1 cellular context compared by ENCODE assay signal in the genomic region with DNA sequence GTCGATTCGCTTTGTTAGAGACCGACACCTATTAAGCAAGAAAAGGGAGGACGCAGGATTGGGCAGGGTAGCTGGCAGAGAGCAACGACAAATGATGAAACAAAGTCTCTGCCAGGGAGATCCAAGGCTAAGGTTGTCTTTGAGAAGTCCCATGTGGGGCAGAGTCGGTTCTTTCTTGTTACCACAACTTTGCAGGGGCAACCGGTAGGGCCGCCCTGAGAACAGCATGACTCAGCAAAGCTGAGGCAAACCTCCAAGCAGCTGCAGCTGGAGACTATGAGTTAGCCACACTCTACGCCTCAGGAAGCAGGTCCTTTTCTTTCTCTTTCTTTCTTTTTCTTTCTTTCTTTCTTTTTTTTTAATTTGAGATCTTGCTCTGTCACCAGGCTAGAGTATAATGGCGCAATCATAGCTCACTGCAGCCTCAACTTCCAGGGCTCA.
A peak's percentile ranks its signal among the peaks of the same experiment; 100 is the strongest.
TF ChIP-seq lines count a peak whose summit lies in the region.

No MANE protein-coding gene starts in this region.

TF ChIP-seq in GM12878, 131 proteins besides CTCF, POLR2A, EP300 and RAD21 (continued from another document and continues in another):
- TF ChIP-seq, protein P1, sequence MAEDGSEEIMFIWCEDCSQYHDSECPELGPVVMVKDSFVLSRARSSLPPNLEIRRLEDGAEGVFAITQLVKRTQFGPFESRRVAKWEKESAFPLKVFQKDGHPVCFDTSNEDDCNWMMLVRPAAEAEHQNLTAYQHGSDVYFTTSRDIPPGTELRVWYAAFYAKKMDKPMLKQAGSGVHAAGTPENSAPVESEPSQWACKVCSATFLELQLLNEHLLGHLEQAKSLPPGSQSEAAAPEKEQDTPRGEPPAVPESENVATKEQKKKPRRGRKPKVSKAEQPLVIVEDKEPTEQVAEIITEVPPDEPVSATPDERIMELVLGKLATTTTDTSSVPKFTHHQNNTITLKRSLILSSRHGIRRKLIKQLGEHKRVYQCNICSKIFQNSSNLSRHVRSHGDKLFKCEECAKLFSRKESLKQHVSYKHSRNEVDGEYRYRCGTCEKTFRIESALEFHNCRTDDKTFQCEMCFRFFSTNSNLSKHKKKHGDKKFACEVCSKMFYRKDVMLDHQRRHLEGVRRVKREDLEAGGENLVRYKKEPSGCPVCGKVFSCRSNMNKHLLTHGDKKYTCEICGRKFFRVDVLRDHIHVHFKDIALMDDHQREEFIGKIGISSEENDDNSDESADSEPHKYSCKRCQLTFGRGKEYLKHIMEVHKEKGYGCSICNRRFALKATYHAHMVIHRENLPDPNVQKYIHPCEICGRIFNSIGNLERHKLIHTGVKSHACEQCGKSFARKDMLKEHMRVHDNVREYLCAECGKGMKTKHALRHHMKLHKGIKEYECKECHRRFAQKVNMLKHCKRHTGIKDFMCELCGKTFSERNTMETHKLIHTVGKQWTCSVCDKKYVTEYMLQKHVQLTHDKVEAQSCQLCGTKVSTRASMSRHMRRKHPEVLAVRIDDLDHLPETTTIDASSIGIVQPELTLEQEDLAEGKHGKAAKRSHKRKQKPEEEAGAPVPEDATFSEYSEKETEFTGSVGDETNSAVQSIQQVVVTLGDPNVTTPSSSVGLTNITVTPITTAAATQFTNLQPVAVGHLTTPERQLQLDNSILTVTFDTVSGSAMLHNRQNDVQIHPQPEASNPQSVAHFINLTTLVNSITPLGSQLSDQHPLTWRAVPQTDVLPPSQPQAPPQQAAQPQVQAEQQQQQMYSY (CRISPR knock-in tag; IDR thresholded peaks at IDR 0.05): no peak
- TF ChIP-seq HDAC2 (IDR thresholded peaks at IDR 0.05) (no peak), CREB1 (IDR thresholded peaks at IDR 0.05; ENCODE audit: low read depth) (no peak), TCF7 (IDR thresholded peaks at IDR 0.05; ENCODE audit: borderline replicate concordance) (no peak), BRCA1 (IDR thresholded peaks at IDR 0.05; ENCODE audit: low read depth, low read length) (no peak), FOXK2 (IDR thresholded peaks at IDR 0.05) (no peak), YBX1 (IDR thresholded peaks at IDR 0.05) (no peak), BHLHE40 (IDR thresholded peaks at IDR 0.05; ENCODE audit: borderline replicate concordance in 1 of 2, low read depth in 2 of 2, low read length in 1 of 2) (peak in 1 of 2 experiments; percentile 19; a peak in 1 of 4 replicates), MEF2A (IDR thresholded peaks at IDR 0.05; ENCODE audit: insufficient read depth, low read depth, low read length) (no peak), NRF1 (conservative IDR thresholded peaks at IDR 0.05; ENCODE audit: low read depth, low read length) (no peak), LARP7 (IDR thresholded peaks at IDR 0.05) (no peak), SMAD5 (IDR thresholded peaks at IDR 0.05; ENCODE audit: low read depth) (no peak), NFIC (IDR thresholded peaks at IDR 0.05; ENCODE audit: low read depth, low read length) (peak; percentile 44; the same call in 1 of the 2 replicates), ZNF274 (IDR thresholded peaks at IDR 0.05; ENCODE audit: insufficient read depth, insufficient read length) (no peak), RAD51 (IDR thresholded peaks at IDR 0.05) (no peak), ZZZ3 (IDR thresholded peaks at IDR 0.05; ENCODE audit: control insufficient read depth, insufficient read length, low read depth) (no peak), TCF3 (IDR thresholded peaks at IDR 0.05; ENCODE audit: borderline replicate concordance, insufficient read depth, low read depth, low read length) (peak; percentile 72; the same call in 1 of the 2 replicates), TARDBP (IDR thresholded peaks at IDR 0.05; ENCODE audit: borderline replicate concordance) (no peak), SP1 (IDR thresholded peaks at IDR 0.05; ENCODE audit: low read depth, low read length) (peak; percentile 15), DPF2 (IDR thresholded peaks at IDR 0.05) (peak; percentile 61; the same call in 1 of the 2 replicates), POLR2AphosphoS2 (IDR thresholded peaks at IDR 0.05; ENCODE audit: low read depth, low read length) (no peak), HDAC6 (IDR thresholded peaks at IDR 0.05; ENCODE audit: unreplicated experiment) (no peak), STAT3 (IDR thresholded peaks at IDR 0.05; ENCODE audit: low read depth, low read length) (no peak), SREBF2 (IDR thresholded peaks at IDR 0.05; ENCODE audit: low read length) (no peak), IKZF1 (conservative IDR thresholded peaks at IDR 0.05) (peak; percentile 57; the same call in 1 of the 2 replicates), KLF5 (IDR thresholded peaks at IDR 0.05; ENCODE audit: partially characterized antibody) (no peak), POLR2AphosphoS5 (IDR thresholded peaks at IDR 0.05; ENCODE audit: low read length) (no peak), CBX5 (IDR thresholded peaks at IDR 0.05; ENCODE audit: low read depth) (no peak), CEBPB (IDR thresholded peaks at IDR 0.05; ENCODE audit: borderline replicate concordance in 1 of 2, low read depth in 2 of 2, low read length in 2 of 2) (no peak), ETV6 (conservative IDR thresholded peaks at IDR 0.05 in 1 of 2, IDR thresholded peaks at IDR 0.05 in 1 of 2; ENCODE audit: borderline replicate concordance in 1 of 2, low read depth in 1 of 2) (no peak), CHD2 (IDR thresholded peaks at IDR 0.05; ENCODE audit: borderline replicate concordance, low read depth, low read length) (0 out of 2 replicates have a peak, but pooled peaks have one; percentile 23), FOS (IDR thresholded peaks at IDR 0.05; ENCODE audit: borderline replicate concordance, extremely low read depth, insufficient read length) (no peak)
- TF ChIP-seq, protein P2, sequence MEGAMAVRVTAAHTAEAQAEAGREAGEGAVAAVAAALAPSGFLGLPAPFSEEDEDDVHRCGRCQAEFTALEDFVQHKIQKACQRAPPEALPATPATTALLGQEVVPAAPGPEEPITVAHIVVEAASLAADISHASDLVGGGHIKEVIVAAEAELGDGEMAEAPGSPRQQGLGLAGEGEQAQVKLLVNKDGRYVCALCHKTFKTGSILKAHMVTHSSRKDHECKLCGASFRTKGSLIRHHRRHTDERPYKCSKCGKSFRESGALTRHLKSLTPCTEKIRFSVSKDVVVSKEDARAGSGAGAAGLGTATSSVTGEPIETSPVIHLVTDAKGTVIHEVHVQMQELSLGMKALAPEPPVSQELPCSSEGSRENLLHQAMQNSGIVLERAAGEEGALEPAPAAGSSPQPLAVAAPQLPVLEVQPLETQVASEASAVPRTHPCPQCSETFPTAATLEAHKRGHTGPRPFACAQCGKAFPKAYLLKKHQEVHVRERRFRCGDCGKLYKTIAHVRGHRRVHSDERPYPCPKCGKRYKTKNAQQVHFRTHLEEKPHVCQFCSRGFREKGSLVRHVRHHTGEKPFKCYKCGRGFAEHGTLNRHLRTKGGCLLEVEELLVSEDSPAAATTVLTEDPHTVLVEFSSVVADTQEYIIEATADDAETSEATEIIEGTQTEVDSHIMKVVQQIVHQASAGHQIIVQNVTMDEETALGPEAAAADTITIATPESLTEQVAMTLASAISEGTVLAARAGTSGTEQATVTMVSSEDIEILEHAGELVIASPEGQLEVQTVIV (IDR thresholded peaks at IDR 0.05; ENCODE audit: borderline replicate concordance, partially characterized antibody): no peak
- TF ChIP-seq, protein P3, sequence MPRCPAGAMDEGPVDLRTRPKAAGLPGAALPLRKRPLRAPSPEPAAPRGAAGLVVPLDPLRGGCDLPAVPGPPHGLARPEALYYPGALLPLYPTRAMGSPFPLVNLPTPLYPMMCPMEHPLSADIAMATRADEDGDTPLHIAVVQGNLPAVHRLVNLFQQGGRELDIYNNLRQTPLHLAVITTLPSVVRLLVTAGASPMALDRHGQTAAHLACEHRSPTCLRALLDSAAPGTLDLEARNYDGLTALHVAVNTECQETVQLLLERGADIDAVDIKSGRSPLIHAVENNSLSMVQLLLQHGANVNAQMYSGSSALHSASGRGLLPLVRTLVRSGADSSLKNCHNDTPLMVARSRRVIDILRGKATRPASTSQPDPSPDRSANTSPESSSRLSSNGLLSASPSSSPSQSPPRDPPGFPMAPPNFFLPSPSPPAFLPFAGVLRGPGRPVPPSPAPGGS (IDR thresholded peaks at IDR 0.05; ENCODE audit: borderline replicate concordance, insufficient read depth, low read depth, low read length, poor library complexity, severe bottlenecking): no peak
- TF ChIP-seq, protein P4, sequence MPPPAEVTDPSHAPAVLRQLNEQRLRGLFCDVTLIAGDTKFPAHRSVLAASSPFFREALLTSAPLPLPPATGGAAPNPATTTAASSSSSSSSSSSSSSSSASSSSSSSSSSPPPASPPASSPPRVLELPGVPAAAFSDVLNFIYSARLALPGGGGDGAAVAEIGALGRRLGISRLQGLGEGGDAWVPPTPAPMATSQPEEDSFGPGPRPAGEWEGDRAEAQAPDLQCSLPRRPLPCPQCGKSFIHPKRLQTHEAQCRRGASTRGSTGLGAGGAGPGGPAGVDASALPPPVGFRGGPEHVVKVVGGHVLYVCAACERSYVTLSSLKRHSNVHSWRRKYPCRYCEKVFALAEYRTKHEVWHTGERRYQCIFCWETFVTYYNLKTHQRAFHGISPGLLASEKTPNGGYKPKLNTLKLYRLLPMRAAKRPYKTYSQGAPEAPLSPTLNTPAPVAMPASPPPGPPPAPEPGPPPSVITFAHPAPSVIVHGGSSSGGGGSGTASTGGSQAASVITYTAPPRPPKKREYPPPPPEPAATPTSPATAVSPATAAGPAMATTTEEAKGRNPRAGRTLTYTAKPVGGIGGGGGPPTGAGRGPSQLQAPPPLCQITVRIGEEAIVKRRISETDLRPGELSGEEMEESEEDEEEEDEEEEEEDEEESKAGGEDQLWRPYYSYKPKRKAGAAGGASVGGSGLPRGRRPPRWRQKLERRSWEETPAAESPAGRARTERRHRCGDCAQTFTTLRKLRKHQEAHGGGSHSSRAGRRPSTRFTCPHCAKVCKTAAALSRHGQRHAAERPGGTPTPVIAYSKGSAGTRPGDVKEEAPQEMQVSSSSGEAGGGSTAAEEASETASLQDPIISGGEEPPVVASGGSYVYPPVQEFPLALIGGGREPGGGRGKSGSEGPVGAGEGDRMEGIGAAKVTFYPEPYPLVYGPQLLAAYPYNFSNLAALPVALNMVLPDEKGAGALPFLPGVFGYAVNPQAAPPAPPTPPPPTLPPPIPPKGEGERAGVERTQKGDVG (CRISPR knock-in tag; IDR thresholded peaks at IDR 0.05): no peak
- TF ChIP-seq, protein P5, sequence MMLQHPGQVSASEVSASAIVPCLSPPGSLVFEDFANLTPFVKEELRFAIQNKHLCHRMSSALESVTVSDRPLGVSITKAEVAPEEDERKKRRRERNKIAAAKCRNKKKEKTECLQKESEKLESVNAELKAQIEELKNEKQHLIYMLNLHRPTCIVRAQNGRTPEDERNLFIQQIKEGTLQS (IDR thresholded peaks at IDR 0.05; ENCODE audit: borderline replicate concordance, extremely low read depth, low read depth, low read length): no peak
- TF ChIP-seq, protein P6, sequence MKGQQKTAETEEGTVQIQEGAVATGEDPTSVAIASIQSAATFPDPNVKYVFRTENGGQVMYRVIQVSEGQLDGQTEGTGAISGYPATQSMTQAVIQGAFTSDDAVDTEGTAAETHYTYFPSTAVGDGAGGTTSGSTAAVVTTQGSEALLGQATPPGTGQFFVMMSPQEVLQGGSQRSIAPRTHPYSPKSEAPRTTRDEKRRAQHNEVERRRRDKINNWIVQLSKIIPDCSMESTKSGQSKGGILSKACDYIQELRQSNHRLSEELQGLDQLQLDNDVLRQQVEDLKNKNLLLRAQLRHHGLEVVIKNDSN (IDR thresholded peaks at IDR 0.05; ENCODE audit: borderline replicate concordance, extremely low read length, insufficient read depth, low read depth, low read length): no peak
- TF ChIP-seq, protein P7, sequence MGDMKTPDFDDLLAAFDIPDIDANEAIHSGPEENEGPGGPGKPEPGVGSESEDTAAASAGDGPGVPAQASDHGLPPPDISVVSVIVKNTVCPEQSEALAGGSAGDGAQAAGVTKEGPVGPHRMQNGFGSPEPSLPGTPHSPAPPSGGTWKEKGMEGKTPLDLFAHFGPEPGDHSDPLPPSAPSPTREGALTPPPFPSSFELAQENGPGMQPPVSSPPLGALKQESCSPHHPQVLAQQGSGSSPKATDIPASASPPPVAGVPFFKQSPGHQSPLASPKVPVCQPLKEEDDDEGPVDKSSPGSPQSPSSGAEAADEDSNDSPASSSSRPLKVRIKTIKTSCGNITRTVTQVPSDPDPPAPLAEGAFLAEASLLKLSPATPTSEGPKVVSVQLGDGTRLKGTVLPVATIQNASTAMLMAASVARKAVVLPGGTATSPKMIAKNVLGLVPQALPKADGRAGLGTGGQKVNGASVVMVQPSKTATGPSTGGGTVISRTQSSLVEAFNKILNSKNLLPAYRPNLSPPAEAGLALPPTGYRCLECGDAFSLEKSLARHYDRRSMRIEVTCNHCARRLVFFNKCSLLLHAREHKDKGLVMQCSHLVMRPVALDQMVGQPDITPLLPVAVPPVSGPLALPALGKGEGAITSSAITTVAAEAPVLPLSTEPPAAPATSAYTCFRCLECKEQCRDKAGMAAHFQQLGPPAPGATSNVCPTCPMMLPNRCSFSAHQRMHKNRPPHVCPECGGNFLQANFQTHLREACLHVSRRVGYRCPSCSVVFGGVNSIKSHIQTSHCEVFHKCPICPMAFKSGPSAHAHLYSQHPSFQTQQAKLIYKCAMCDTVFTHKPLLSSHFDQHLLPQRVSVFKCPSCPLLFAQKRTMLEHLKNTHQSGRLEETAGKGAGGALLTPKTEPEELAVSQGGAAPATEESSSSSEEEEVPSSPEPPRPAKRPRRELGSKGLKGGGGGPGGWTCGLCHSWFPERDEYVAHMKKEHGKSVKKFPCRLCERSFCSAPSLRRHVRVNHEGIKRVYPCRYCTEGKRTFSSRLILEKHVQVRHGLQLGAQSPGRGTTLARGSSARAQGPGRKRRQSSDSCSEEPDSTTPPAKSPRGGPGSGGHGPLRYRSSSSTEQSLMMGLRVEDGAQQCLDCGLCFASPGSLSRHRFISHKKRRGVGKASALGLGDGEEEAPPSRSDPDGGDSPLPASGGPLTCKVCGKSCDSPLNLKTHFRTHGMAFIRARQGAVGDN (IDR thresholded peaks at IDR 0.05): peak; percentile 72
- TF ChIP-seq, protein P8, sequence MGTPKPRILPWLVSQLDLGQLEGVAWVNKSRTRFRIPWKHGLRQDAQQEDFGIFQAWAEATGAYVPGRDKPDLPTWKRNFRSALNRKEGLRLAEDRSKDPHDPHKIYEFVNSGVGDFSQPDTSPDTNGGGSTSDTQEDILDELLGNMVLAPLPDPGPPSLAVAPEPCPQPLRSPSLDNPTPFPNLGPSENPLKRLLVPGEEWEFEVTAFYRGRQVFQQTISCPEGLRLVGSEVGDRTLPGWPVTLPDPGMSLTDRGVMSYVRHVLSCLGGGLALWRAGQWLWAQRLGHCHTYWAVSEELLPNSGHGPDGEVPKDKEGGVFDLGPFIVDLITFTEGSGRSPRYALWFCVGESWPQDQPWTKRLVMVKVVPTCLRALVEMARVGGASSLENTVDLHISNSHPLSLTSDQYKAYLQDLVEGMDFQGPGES (IDR thresholded peaks at IDR 0.05): no peak
- TF ChIP-seq, protein P9, sequence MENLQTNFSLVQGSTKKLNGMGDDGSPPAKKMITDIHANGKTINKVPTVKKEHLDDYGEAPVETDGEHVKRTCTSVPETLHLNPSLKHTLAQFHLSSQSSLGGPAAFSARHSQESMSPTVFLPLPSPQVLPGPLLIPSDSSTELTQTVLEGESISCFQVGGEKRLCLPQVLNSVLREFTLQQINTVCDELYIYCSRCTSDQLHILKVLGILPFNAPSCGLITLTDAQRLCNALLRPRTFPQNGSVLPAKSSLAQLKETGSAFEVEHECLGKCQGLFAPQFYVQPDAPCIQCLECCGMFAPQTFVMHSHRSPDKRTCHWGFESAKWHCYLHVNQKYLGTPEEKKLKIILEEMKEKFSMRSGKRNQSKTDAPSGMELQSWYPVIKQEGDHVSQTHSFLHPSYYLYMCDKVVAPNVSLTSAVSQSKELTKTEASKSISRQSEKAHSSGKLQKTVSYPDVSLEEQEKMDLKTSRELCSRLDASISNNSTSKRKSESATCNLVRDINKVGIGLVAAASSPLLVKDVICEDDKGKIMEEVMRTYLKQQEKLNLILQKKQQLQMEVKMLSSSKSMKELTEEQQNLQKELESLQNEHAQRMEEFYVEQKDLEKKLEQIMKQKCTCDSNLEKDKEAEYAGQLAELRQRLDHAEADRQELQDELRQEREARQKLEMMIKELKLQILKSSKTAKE (IDR thresholded peaks at IDR 0.05; ENCODE audit: low read depth, poor library complexity, severe bottlenecking): no peak
